Comparison of ENCODE assay signal across 1 cellular context in the genomic region with DNA sequence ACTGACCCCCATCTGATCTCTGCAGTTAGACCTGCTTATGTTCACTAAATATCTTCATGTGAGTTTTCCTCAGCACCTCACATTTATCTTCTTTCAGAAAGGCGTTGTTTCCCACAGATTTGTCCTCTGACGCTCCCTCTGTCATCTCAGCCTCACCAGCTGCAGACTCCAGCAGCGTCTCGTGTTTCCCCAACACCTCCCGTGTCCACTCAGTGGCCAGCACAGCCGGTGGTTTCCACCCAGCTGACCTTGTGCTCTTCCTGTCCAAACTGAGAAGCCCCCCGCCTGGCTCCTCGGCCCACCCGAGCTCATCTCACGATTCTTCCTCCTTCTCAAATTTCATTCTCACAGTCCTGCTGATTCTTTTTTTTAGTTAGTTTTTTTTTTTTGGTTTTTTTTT.
TF ChIP-seq lines count a peak whose summit lies in the region.

No MANE protein-coding gene starts in this region.

TF ChIP-seq in IMR-90, 13 proteins besides CTCF, POLR2A, EP300 and RAD21 (continued from another document):
- no peak for TF ChIP-seq BHLHE40 (IDR thresholded peaks at IDR 0.05; ENCODE audit: low read depth, low read length)
- TF ChIP-seq RCOR1 (IDR thresholded peaks at IDR 0.05; ENCODE audit: insufficient replicate concordance, low read length) = no peak
- TF ChIP-seq MAFK (IDR thresholded peaks at IDR 0.05; ENCODE audit: low read depth, low read length) = no peak
